8 cellular contexts compared by ENCODE assay signal in genomic region chr14:76924363-76925151, GRCh38.
DNase-seq lines count a peak whose midpoint lies in the region; ATAC-seq, FAIRE-seq and TF ChIP-seq lines count a peak whose summit lies in the region.

No MANE protein-coding gene starts in this region.

- POLR2A ChIA-PET in A549 (lab: Yijun Ruan, JAX), result no interaction called here

- H3K4me2 ChIP-seq in A549 (peak overlapping the region; percentile 31), GM23248 (ENCODE audit: unreplicated experiment) (no peak overlapping the region)

- no peaks in the 10 kb centered on the region for H3K9me2 ChIP-seq in GM23248 (ENCODE audit: insufficient read depth)

- in situ Hi-C loops in GM23248 (cut with MboI), result no loop called here

- ATAC-seq in A549, result peak; percentile 21 to 45; a peak in 4 of 6 replicates

- peaks cover 16% of the 10 kb centered on the region for H3F3A ChIP-seq in GM23248 (ENCODE audit: insufficient read depth)

- CTCF ChIA-PET in A549 (lab: Yijun Ruan, JAX), result interaction anchor here (0.6 to 39.5 kb wide), 6 partner anchors 7 to 200 kb away, joined by 3 to 678 read pairs (median 340); no protein-coding TSS in a partner anchor

- H4K20me1 ChIP-seq in GM23248 (ENCODE audit: insufficient read depth), result no peaks in the 10 kb centered on the region

- H3K27me3 ChIP-seq in GM23248 (replicated peaks; ENCODE audit: insufficient read depth), result no peaks in the 10 kb centered on the region

- no peaks in the 10 kb centered on the region for H3K9me3 ChIP-seq in A549
- no peaks in the 10 kb centered on the region for H3K9me3 ChIP-seq in KOPT-K1 (ENCODE audit: insufficient read depth, low read length, poor library complexity, severe bottlenecking)
- no peaks in the 10 kb centered on the region for H3K9me3 ChIP-seq in GM23248 (ENCODE audit: low read depth)

- H3K4me1 ChIP-seq in A549 (peaks cover 60% of the 10 kb centered on the region), GM23248 (ENCODE audit: insufficient read depth) (peaks cover 29% of the 10 kb centered on the region)

- FAIRE-seq in A549 (lab: Jason Lieb, UNC) (no peak), urothelium cell line (lab: Jason Lieb, UNC) (peak; percentile 94)

- H2AFZ ChIP-seq in GM23248, result no peak overlapping the region

- TF ChIP-seq EP300 in A549 (IDR thresholded peaks at IDR 0.05), result no peak

- no peak overlapping the region for H3K9ac ChIP-seq in GM23248

- TF ChIP-seq RAD21 in A549 (conservative IDR thresholded peaks at IDR 0.05 in 1 of 2, IDR thresholded peaks at IDR 0.05 in 1 of 2), result no peak

- no peak for TF ChIP-seq POLR2A in A549 (IDR thresholded peaks at IDR 0.05; ENCODE audit: low read length)

- no peaks in the 10 kb centered on the region for H3K36me3 ChIP-seq in KOPT-K1 (ENCODE audit: insufficient read depth, low read length)
- no peaks in the 10 kb centered on the region for H3K36me3 ChIP-seq in GM23248 (ENCODE audit: low read depth)

- no peak for TF ChIP-seq CTCF in A549 (IDR thresholded peaks at IDR 0.05)

- DNase-seq in A549 (ENCODE audit: low read depth in 1 of 2, low spot score in 1 of 2), result peak in 1 of 2 experiments; percentile 71
- peak in 3 of 5 donors; percentile 23 to 42 (median 31) for DNase-seq in T-helper 1 cell
- DNase-seq in hypothalamus (lab: John Stamatoyannopoulos, UW), result peak in 38 of 51 donors; percentile 10 to 74 (median 46)
- peak; percentile 63 for DNase-seq in urothelium cell line (ENCODE audit: low spot score)
- DNase-seq in germinal center (ENCODE audit: low spot score), result no peak
- DNase-seq in GM23248, result no peak
- DNase-seq in mucosa of gallbladder (ENCODE audit: low spot score), result no peak

- no peaks in the 10 kb centered on the region for H3K79me2 ChIP-seq in GM23248 (ENCODE audit: insufficient read depth)

- H3K4me3 ChIP-seq in A549 (no peak overlapping the region), GM23248 (no peak overlapping the region)

- peak overlapping the region; percentile 54 to 96 for H3K27ac ChIP-seq in A549
- H3K27ac ChIP-seq in KOPT-K1 (ENCODE audit: low read depth, low read length, poor library complexity, severe bottlenecking), result peak overlapping the region; percentile 78
- no peak overlapping the region for H3K27ac ChIP-seq in GM23248

- WGBS in A549 (ENCODE audit: missing lambda C conversion rate), result 73% methylated on average over 6 of the region's 18 CpGs
- 71% methylated on average over 13 to 18 of the region's 18 CpGs for WGBS in GM23248 (ENCODE audit: low coverage in 1 of 2, low lambda C conversion rate in 2 of 2, missing lambda C conversion rate in 2 of 2), 2 experiments

TF ChIP-seq in A549, 52 proteins besides CTCF, POLR2A, EP300 and RAD21:
- TF ChIP-seq USF2 (IDR thresholded peaks at IDR 0.05) (peak; percentile 27; the same call in 1 of the 2 replicates), HOXB5 (CRISPR knock-in tag; IDR thresholded peaks at IDR 0.05) (no peak)

Comparison
In these comparisons a context has a peak if more than half of its experiments do, and no peak if none do; other contexts are left out.
1. DNase-seq: peak in T-helper 1 cell (3 of 5), hypothalamus (38 of 51) and urothelium cell line (single experiment); none in germinal center (single experiment), GM23248 (single experiment) and mucosa of gallbladder (single experiment).